17 cellular contexts compared by ENCODE assay signal in genomic region chr3:152564454-152564853, GRCh38.
A peak's percentile ranks its signal among the peaks of the same experiment; 100 is the strongest.
DNase-seq lines count a peak whose midpoint lies in the region; ATAC-seq and TF ChIP-seq lines count a peak whose summit lies in the region.
"Had no signal": no experiment of that assay in that cellular context is flagged by ENCODE, and none has a peak within 500 bp of the region (broad histone marks: within the 10 kb centered on the region; RNA-seq: fewer than 3 reads in every experiment).

No MANE protein-coding gene starts in this region.

- TF ChIP-seq CTCF in foreskin fibroblast (IDR thresholded peaks at IDR 0.05; ENCODE audit: low read depth, low read length) = no peak

- DNase-seq in left ventricle myocardium superior (no peak), cardiac septum (ENCODE audit: low spot score) (no peak), astrocyte of the hippocampus (ENCODE audit: low read depth, low spot score) (peak; percentile 65), foreskin fibroblast (peak; percentile 7 to 25), DMS 273 (lab: John Stamatoyannopoulos, UW; ENCODE audit: unreplicated experiment) (no peak), left colon (no peak)
- no peak for DNase-seq in activated naive CD4-positive, alpha-beta T cell treated with anti-CD3 and anti-CD28 coated beads, Interleukin-2, amount 50 U/mL, for 16 hours
- DNase-seq: CD8-positive, alpha-beta T cell; EL; HFFc6; KBM-7; MG63; NCI-H1092 treated with DMSO at 0.1 percent for 48 hours; NCI-H1694; NCI-H446 treated with DMSO at 0.1 percent for 48 hours; NCI-H774 had no signal

- intact Hi-C loops in left ventricle myocardium superior (cut with micrococcal nuclease) (no loop called here), cardiac septum (cut with DNase I) (no loop called here), left colon (cut with DNase I, micrococcal nuclease) (no loop called here)

- peak; percentile 71 for ATAC-seq in left ventricle myocardium superior
- no peak for ATAC-seq in left colon
- ATAC-seq: CD8-positive, alpha-beta T cell had no signal

- H3K4me3 ChIP-seq in foreskin fibroblast (ENCODE audit: low read depth in 1 of 2, low read length in 2 of 2) = no peak overlapping the region
- H3K4me3 ChIP-seq: MG63, SJSA1 had no signal

Comparison
In these comparisons a context has a peak if more than half of its experiments do, and no peak if none do; other contexts are left out.
1. DNase-seq: peak in astrocyte of the hippocampus (single experiment) and foreskin fibroblast (2 of 2); none in left ventricle myocardium superior (single experiment), cardiac septum (single experiment), activated naive CD4-positive, alpha-beta T cell treated with anti-CD3 and anti-CD28 coated beads, Interleukin-2, amount 50 U/mL, for 16 hours (single experiment), DMS 273 (single experiment) and left colon (0 of 2).